ENCODE assay signal across 9 cellular contexts in the genomic region with DNA sequence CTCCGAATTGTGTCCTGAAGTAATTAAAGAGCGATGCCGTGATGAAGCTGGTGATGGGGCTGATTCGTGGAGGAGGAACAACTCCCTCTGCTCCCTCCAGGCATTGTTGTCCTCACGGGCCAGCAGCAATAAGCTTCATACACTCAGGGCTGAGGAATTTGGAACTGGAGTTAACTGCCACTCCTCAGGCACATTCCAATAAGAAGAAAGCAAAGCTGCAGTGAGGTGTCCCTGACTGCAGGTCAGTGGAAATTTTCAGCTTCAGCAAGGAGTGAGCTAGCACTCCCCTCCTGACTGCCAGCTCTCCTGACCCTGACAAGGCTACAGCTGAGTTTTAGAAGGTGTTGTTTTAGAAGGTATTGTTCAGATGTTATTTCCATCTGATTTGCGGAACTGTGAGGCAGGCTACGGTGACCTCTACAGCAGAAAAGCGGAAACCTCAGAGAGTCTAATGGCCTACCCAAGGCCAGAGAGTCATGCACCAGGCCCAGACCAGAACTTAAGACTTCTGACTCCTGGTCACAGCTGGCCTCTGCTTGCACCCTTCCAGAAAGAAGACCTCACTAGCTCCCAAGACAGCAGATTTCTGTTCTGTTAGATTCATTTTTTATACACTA.
DNase-seq lines count a peak whose midpoint lies in the region; ATAC-seq, FAIRE-seq and TF ChIP-seq lines count a peak whose summit lies in the region.
"Had no signal": no experiment of that assay in that cellular context is flagged by ENCODE, and none has a peak within 500 bp of the region (broad histone marks: within the 10 kb centered on the region; RNA-seq: fewer than 3 reads in every experiment).

No MANE protein-coding gene starts in this region.

- no peak overlapping the region for H3K4me3 ChIP-seq in choroid plexus epithelial cell (ENCODE audit: low read depth, low read length)
- peak overlapping the region; percentile 26 to 29 for H3K4me3 ChIP-seq in kidney (ENCODE audit: low read length in 2 of 2)
- H3K4me3 ChIP-seq in thoracic aorta = peak overlapping the region; percentile 45

- intact Hi-C loops in kidney (cut with DNase I) = no loop called here

- H3K27ac ChIP-seq in kidney (ENCODE audit: low read depth in 2 of 2, low read length in 2 of 2) = peak overlapping the region; percentile 79 to 90
- peak overlapping the region; percentile 73 to 86 for H3K27ac ChIP-seq in thoracic aorta

- TF ChIP-seq CTCF in choroid plexus epithelial cell (conservative IDR thresholded peaks at IDR 0.05; ENCODE audit: low read depth, low read length) = no peak
- TF ChIP-seq CTCF in kidney (IDR thresholded peaks at IDR 0.05; ENCODE audit: borderline replicate concordance, extremely low read depth, insufficient read depth) = no peak
- no peak for TF ChIP-seq CTCF in thoracic aorta (IDR thresholded peaks at IDR 0.05)
- TF ChIP-seq CTCF in GM10248 (IDR thresholded peaks at IDR 0.05; ENCODE audit: control extremely low read depth, extremely low read depth, low read depth, missing control alignments) = no peak

- POLR2A ChIA-PET in GM10248 (lab: Yijun Ruan, JAX) = no interaction called here

- H3K4me1 ChIP-seq in kidney (ENCODE audit: control insufficient read depth in 1 of 2, insufficient read depth in 1 of 2, low read depth in 1 of 2, low read length in 2 of 2) (peaks cover 24 to 28% of the 10 kb centered on the region in 2 donors), thoracic aorta (ENCODE audit: control insufficient read depth in 1 of 2, low read depth in 2 of 2) (peaks cover 14 to 42% of the 10 kb centered on the region in 2 donors)

- no peaks in the 10 kb centered on the region for H3K27me3 ChIP-seq in thoracic aorta (replicated peaks; ENCODE audit: insufficient read depth)

- CTCF ChIA-PET in GM10248 (lab: Yijun Ruan, JAX) = interaction anchor here (1.0 to 2.0 kb wide), 5 partner anchors 11 to 22 kb away, joined by 3 to 7 read pairs (median 3); no protein-coding TSS in a partner anchor

- ATAC-seq in thoracic aorta (ENCODE audit: insufficient number of reproducible peaks, low FRiP score, low read depth) = peak; percentile 52
- ATAC-seq in HG03520 (IDR thresholded peaks at IDR 0.05; ENCODE audit: unreplicated experiment) = no peak
- ATAC-seq in GM21576 (IDR thresholded peaks at IDR 0.05; ENCODE audit: unreplicated experiment) = no peak
- ATAC-seq: activated T-cell treated with anti-CD3 and anti-CD28 coated beads, Interleukin-2, amount 50 U/mL, for 72 hours had no signal

- H3K9ac ChIP-seq in kidney (ENCODE audit: low read length in 2 of 2) = peak overlapping the region in 1 of 2 donors; percentile 55

- H3K36me3 ChIP-seq in kidney (ENCODE audit: control insufficient read depth in 1 of 2, insufficient read depth in 2 of 2, low read length in 2 of 2) (no peaks in the 10 kb centered on the region), thoracic aorta (no peaks in the 10 kb centered on the region)

- H3K9me3 ChIP-seq in kidney (ENCODE audit: control insufficient read depth in 1 of 2, low read length in 2 of 2) (no peaks in the 10 kb centered on the region), thoracic aorta (no peaks in the 10 kb centered on the region)

- DNase-seq in HK-2 (ENCODE audit: unreplicated experiment) = peak; percentile 43
- peak; percentile 74 for DNase-seq in choroid plexus epithelial cell (ENCODE audit: low read depth)
- peak; percentile 76 for DNase-seq in kidney
- peak; percentile 13 for DNase-seq in thoracic aorta (ENCODE audit: low spot score)
- no peak for DNase-seq in NCI-H1048 (lab: John Stamatoyannopoulos, UW)
- no peak for DNase-seq in GM10248 (ENCODE audit: extremely low spot score)
- DNase-seq: activated T-cell treated with anti-CD3 and anti-CD28 coated beads, Interleukin-2, amount 50 U/mL, for 72 hours had no signal

- no peak for FAIRE-seq in kidney (lab: Jason Lieb, UNC)

Comparison
In these comparisons a context has a peak if more than half of its experiments do, and no peak if none do; other contexts are left out.
1. DNase-seq: peak in HK-2 (single experiment), choroid plexus epithelial cell (single experiment), kidney (single experiment) and thoracic aorta (single experiment); none in NCI-H1048 (single experiment) and GM10248 (single experiment).